ENCODE assay signal across 22 cellular contexts in genomic region chr7:157873181-157873580, GRCh38.
"Had no signal": no experiment of that assay in that cellular context is flagged by ENCODE, and none has a peak within 500 bp of the region (broad histone marks: within the 10 kb centered on the region; RNA-seq: fewer than 3 reads in every experiment).

No MANE protein-coding gene starts in this region.

- H3K4me3 Mint-ChIP-seq: effector memory CD8-positive, alpha-beta T cell; natural killer cell; stimulated activated naive B cell treated with anti-CD40 and anti-IgM and Interleukin-4, amounts not matched to agents 10 μg/mL and 1 μg/mL and 100 μg/mL, for 72 hours; stimulated activated naive CD8-positive, alpha-beta T cell treated with anti-CD3 and anti-CD28 coated beads, Interleukin-15, Interleukin-2, amounts not matched to agents 100 ng/mL and 50 ng/mL, for 24 hours had no signal

- DNase-seq: cortex of kidney; effector memory CD8-positive, alpha-beta T cell; erythroblast; esophagus squamous epithelium; foreskin melanocyte; heart right ventricle; hippocampal formation; kidney glomerular epithelial cell; left ventricle myocardium superior; lower lobe of right lung; natural killer cell; occipital lobe; ovary; psoas muscle; right cardiac atrium; sigmoid colon; stimulated activated CD4-positive, alpha-beta T cell treated with anti-CD3 and anti-CD28 coated beads, Interleukin-15, amount 100 ng/mL, for 24 hours; stimulated activated CD4-positive, alpha-beta T cell treated with anti-CD3 and anti-CD28 coated beads, Interleukin-2, amount 100 ng/mL, for 48 hours; stimulated activated naive B cell treated with anti-CD40 and anti-IgM and Interleukin-4, amounts not matched to agents 10 μg/mL and 1 μg/mL and 100 μg/mL, for 72 hours; transverse colon had no signal

- H3K36me3 Mint-ChIP-seq: natural killer cell; stimulated activated naive B cell treated with anti-CD40 and anti-IgM and Interleukin-4, amounts not matched to agents 10 μg/mL and 1 μg/mL and 100 μg/mL, for 72 hours had no signal

- H3K4me1 ChIP-seq: esophagus squamous epithelium, psoas muscle, vagina had no signal

- H3K36me3 ChIP-seq: esophagus squamous epithelium, heart right ventricle, lower lobe of right lung, ovary, sigmoid colon, transverse colon, vagina had no signal

- H3K27ac Mint-ChIP-seq: effector memory CD8-positive, alpha-beta T cell; natural killer cell; stimulated activated naive B cell treated with anti-CD40 and anti-IgM and Interleukin-4, amounts not matched to agents 10 μg/mL and 1 μg/mL and 100 μg/mL, for 72 hours; stimulated activated naive CD8-positive, alpha-beta T cell treated with anti-CD3 and anti-CD28 coated beads, Interleukin-15, Interleukin-2, amounts not matched to agents 100 ng/mL and 50 ng/mL, for 24 hours had no signal

- H3K27me3 ChIP-seq: ovary, vagina had no signal

- H3K27me3 Mint-ChIP-seq: stimulated activated naive CD8-positive, alpha-beta T cell treated with anti-CD3 and anti-CD28 coated beads, Interleukin-15, Interleukin-2, amounts not matched to agents 100 ng/mL and 50 ng/mL, for 24 hours had no signal

- H3K9me3 ChIP-seq: esophagus squamous epithelium, lower lobe of right lung, ovary, psoas muscle, transverse colon, vagina had no signal

- H3K4me3 ChIP-seq: esophagus squamous epithelium, heart right ventricle, lower lobe of right lung, ovary, psoas muscle, sigmoid colon, transverse colon, vagina had no signal

- H3K27ac ChIP-seq: esophagus squamous epithelium, heart right ventricle, lower lobe of right lung, ovary, psoas muscle, sigmoid colon, transverse colon, vagina had no signal

- H3K9me3 Mint-ChIP-seq: effector memory CD8-positive, alpha-beta T cell; natural killer cell; stimulated activated naive B cell treated with anti-CD40 and anti-IgM and Interleukin-4, amounts not matched to agents 10 μg/mL and 1 μg/mL and 100 μg/mL, for 72 hours; stimulated activated naive CD8-positive, alpha-beta T cell treated with anti-CD3 and anti-CD28 coated beads, Interleukin-15, Interleukin-2, amounts not matched to agents 100 ng/mL and 50 ng/mL, for 24 hours had no signal

- ATAC-seq: effector memory CD8-positive, alpha-beta T cell; heart right ventricle; left ventricle myocardium superior; lower lobe of right lung; natural killer cell; psoas muscle; right cardiac atrium; stimulated activated naive B cell treated with anti-CD40 and anti-IgM and Interleukin-4, amounts not matched to agents 10 μg/mL and 1 μg/mL and 100 μg/mL, for 72 hours had no signal
